Comparison of ENCODE assay signal across 8 cellular contexts in genomic region chr3:4985330-4986174, GRCh38. TPM values are rescaled to one million over a fixed set of nuclear protein-coding genes. Genes with fewer than 3 reads are reported as not detected.
DNase-seq lines count a peak whose midpoint lies in the region; ATAC-seq and TF ChIP-seq lines count a peak whose summit lies in the region.

No MANE protein-coding gene starts in this region.

- H3K9ac ChIP-seq in skeletal muscle tissue (ENCODE audit: low read depth in 1 of 3, low read length in 3 of 3) = peak overlapping the region; percentile 91 to 98 (median 95)

- H3K4me3 ChIP-seq in skeletal muscle tissue (ENCODE audit: low read length in 3 of 3) = peak overlapping the region; percentile 44 to 72 (median 68)

- no peak for TF ChIP-seq CTCF in endothelial cell (IDR thresholded peaks at IDR 0.05; ENCODE audit: unreplicated experiment)

- no peaks in the 10 kb centered on the region for H3K9me3 Mint-ChIP-seq in activated T-cell treated with anti-CD3 and anti-CD28 coated beads, Interleukin-2, amount 50 U/mL, for 72 hours
- H3K9me3 Mint-ChIP-seq in endothelial cell (ENCODE audit: unreplicated experiment) = no peaks in the 10 kb centered on the region

- peak overlapping the region; percentile 98 for H3K27ac ChIP-seq in skeletal muscle tissue (ENCODE audit: low read depth, low read length)

- H3K4me1 ChIP-seq in skeletal muscle tissue (ENCODE audit: control insufficient read depth in 3 of 3, insufficient read depth in 3 of 3, low read length in 3 of 3) = peaks cover 60 to 75% (median 69%) of the 10 kb centered on the region in 3 donors

- H3K27me3 Mint-ChIP-seq in activated T-cell treated with anti-CD3 and anti-CD28 coated beads, Interleukin-2, amount 50 U/mL, for 72 hours (ENCODE audit: low read depth) = no peaks in the 10 kb centered on the region
- H3K27me3 Mint-ChIP-seq in endothelial cell (ENCODE audit: unreplicated experiment) = peaks cover 2% of the 10 kb centered on the region

- no peak for ATAC-seq in activated T-cell treated with anti-CD3 and anti-CD28 coated beads, Interleukin-2, amount 50 U/mL, for 72 hours (replicated peaks in 1 of 2)
- ATAC-seq in left cardiac atrium = peak; percentile 7 to 35
- no peak for ATAC-seq in GM19463 (IDR thresholded peaks at IDR 0.05; ENCODE audit: unreplicated experiment)

- H3K9me3 ChIP-seq in skeletal muscle tissue (ENCODE audit: control insufficient read depth in 3 of 3, low read length in 3 of 3) = no peaks in the 10 kb centered on the region

- H3K27me3 ChIP-seq in skeletal muscle tissue (ENCODE audit: control insufficient read depth in 3 of 3, insufficient read depth in 3 of 3, low read length in 3 of 3) = no peaks in the 10 kb centered on the region

- peaks cover 65% of the 10 kb centered on the region for H3K4me1 Mint-ChIP-seq in activated T-cell treated with anti-CD3 and anti-CD28 coated beads, Interleukin-2, amount 50 U/mL, for 72 hours (ENCODE audit: low read depth)
- H3K4me1 Mint-ChIP-seq in endothelial cell (ENCODE audit: unreplicated experiment) = peaks cover 39% of the 10 kb centered on the region

- peak overlapping the region; percentile 75 to 95 for H3K4me3 Mint-ChIP-seq in activated T-cell treated with anti-CD3 and anti-CD28 coated beads, Interleukin-2, amount 50 U/mL, for 72 hours
- H3K4me3 Mint-ChIP-seq in endothelial cell (ENCODE audit: unreplicated experiment) = no peak overlapping the region

- peaks cover 37 to 40% of the 10 kb centered on the region in 2 donors for H3K36me3 Mint-ChIP-seq in activated T-cell treated with anti-CD3 and anti-CD28 coated beads, Interleukin-2, amount 50 U/mL, for 72 hours (ENCODE audit: insufficient read depth in 2 of 2)
- peaks cover 15% of the 10 kb centered on the region for H3K36me3 Mint-ChIP-seq in endothelial cell (ENCODE audit: low read depth, unreplicated experiment)

- intact Hi-C loops in left cardiac atrium (cut with DNase I) = loop anchor here (2.0 to 10.0 kb wide), 2 partner anchors 41 to 261 kb away; no protein-coding TSS in a partner anchor

- peak; percentile 44 for DNase-seq in activated T-cell treated with anti-CD3 and anti-CD28 coated beads, Interleukin-2, amount 50 U/mL, for 1 hour
- no peak for DNase-seq in activated T-cell treated with anti-CD3 and anti-CD28 coated beads, Interleukin-2, amount 50 U/mL, for 48 hours
- DNase-seq in activated T-cell treated with anti-CD3 and anti-CD28 coated beads, Interleukin-2, amount 50 U/mL, for 72 hours = no peak
- peak; percentile 69 for DNase-seq in left cardiac atrium
- no peak for DNase-seq in endothelial cell (ENCODE audit: low spot score)
- DNase-seq in SIG-M5 (lab: John Stamatoyannopoulos, UW) = no peak

- peak overlapping the region; percentile 82 for H3K27ac Mint-ChIP-seq in activated T-cell treated with anti-CD3 and anti-CD28 coated beads, Interleukin-2, amount 50 U/mL, for 72 hours
- H3K27ac Mint-ChIP-seq in endothelial cell (ENCODE audit: unreplicated experiment) = no peak overlapping the region

- H3K36me3 ChIP-seq in skeletal muscle tissue (ENCODE audit: control insufficient read depth in 3 of 3, insufficient read depth in 3 of 3, low read length in 3 of 3) = peaks cover 28 to 34% (median 28%) of the 10 kb centered on the region in 3 donors

RNA-seq across cellular contexts. Expression of gene BHLHE40, which starts 6.3 kb away (rescaled TPM):
- 100 to 1,000 TPM; 303 to 440 TPM for total RNA-seq in activated T-cell treated with anti-CD3 and anti-CD28 coated beads, Interleukin-2, amount 50 U/mL, for 72 hours
- 10 to 100 TPM; 31.1 to 85.6 TPM for total RNA-seq in left cardiac atrium
- 11.0 TPM for total RNA-seq in skeletal muscle tissue
- 15.2 TPM for total RNA-seq in endothelial cell (ENCODE audit: unreplicated experiment)

Comparison
In these comparisons a context has a peak if more than half of its experiments do, and no peak if none do; other contexts are left out.
1. DNase-seq: peak in activated T-cell treated with anti-CD3 and anti-CD28 coated beads, Interleukin-2, amount 50 U/mL, for 1 hour (single experiment) and left cardiac atrium (single experiment); none in activated T-cell treated with anti-CD3 and anti-CD28 coated beads, Interleukin-2, amount 50 U/mL, for 48 hours (0 of 2), activated T-cell treated with anti-CD3 and anti-CD28 coated beads, Interleukin-2, amount 50 U/mL, for 72 hours (0 of 2), endothelial cell (single experiment) and SIG-M5 (single experiment).
2. ATAC-seq: peak in left cardiac atrium (2 of 2); none in activated T-cell treated with anti-CD3 and anti-CD28 coated beads, Interleukin-2, amount 50 U/mL, for 72 hours (0 of 2) and GM19463 (single experiment).